ENCODE assay signal across 22 cellular contexts in the genomic region with DNA sequence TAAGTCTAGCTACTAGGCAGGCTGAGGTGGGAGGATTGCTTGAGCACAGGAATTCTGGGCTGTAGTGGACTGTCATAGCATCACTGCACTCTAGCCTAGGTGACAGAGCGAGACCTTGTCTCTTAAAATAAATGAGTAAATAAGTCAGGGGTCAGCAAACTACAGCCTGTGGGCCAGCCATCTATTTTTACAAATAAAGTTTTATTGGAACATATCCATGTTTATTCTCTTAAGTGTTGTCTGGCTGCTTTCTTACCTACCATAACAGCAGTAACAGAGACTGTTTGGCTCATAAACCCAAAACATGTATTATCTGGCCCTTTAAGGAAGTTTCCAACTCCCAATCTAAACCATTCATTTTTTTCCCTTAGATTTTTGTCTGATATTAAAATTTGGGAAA.
"Had no signal": no experiment of that assay in that cellular context is flagged by ENCODE, and none has a peak within 500 bp of the region (broad histone marks: within the 10 kb centered on the region; RNA-seq: fewer than 3 reads in every experiment).

No MANE protein-coding gene starts in this region.

- H3K27me3 Mint-ChIP-seq: naive thymus-derived CD4-positive, alpha-beta T cell; natural killer cell treated with Interleukin-12 subunit alpha and Interleukin-12 subunit beta and Interleukin-15 and Interleukin-18, amount 100 ng/mL, for 72 hours; progenitor cell of endocrine pancreas; stimulated activated naive CD8-positive, alpha-beta T cell treated with anti-CD3 and anti-CD28 coated beads, Interleukin-15, Interleukin-2, amounts not matched to agents 100 ng/mL and 50 ng/mL, for 24 hours had no signal

- H3K4me3 Mint-ChIP-seq: naive thymus-derived CD4-positive, alpha-beta T cell; natural killer cell treated with Interleukin-12 subunit alpha and Interleukin-12 subunit beta and Interleukin-15 and Interleukin-18, amount 100 ng/mL, for 72 hours; stimulated activated naive CD8-positive, alpha-beta T cell treated with anti-CD3 and anti-CD28 coated beads, Interleukin-15, Interleukin-2, amounts not matched to agents 100 ng/mL and 50 ng/mL, for 24 hours had no signal

- H3K9me3 ChIP-seq: left ventricle myocardium inferior, mucosa of descending colon, ovary, suprapubic skin, thoracic aorta, tibial artery, upper lobe of right lung had no signal

- ATAC-seq: mucosa of descending colon; naive thymus-derived CD4-positive, alpha-beta T cell; natural killer cell treated with Interleukin-12 subunit alpha and Interleukin-12 subunit beta and Interleukin-15 and Interleukin-18, amount 100 ng/mL, for 72 hours; right cardiac atrium; sciatic nerve; upper lobe of right lung had no signal

- H3K9me3 Mint-ChIP-seq: naive thymus-derived CD4-positive, alpha-beta T cell; natural killer cell treated with Interleukin-12 subunit alpha and Interleukin-12 subunit beta and Interleukin-15 and Interleukin-18, amount 100 ng/mL, for 72 hours; stimulated activated naive CD8-positive, alpha-beta T cell treated with anti-CD3 and anti-CD28 coated beads, Interleukin-15, Interleukin-2, amounts not matched to agents 100 ng/mL and 50 ng/mL, for 24 hours had no signal

- DNase-seq: islet precursor cell; left ventricle myocardium inferior; midbrain; mucosa of descending colon; naive thymus-derived CD4-positive, alpha-beta T cell; ovary; retina; right cardiac atrium; stimulated activated CD4-positive, alpha-beta T cell treated with anti-CD3 and anti-CD28 coated beads, Interleukin-12 subunit alpha, Interleukin-12 subunit beta, amount 100 ng/mL, for 4 hours; stimulated activated CD4-positive, alpha-beta T cell treated with anti-CD3 and anti-CD28 coated beads, Interleukin-15, amount 100 ng/mL, for 24 hours; stimulated activated CD4-positive, alpha-beta T cell treated with anti-CD3 and anti-CD28 coated beads, Interleukin-2, amount 100 ng/mL, for 24 hours; stimulated activated CD4-positive, alpha-beta T cell treated with anti-CD3 and anti-CD28 coated beads, Interleukin-4, amount 100 ng/mL, for 1 hour; stimulated activated naive CD4-positive, alpha-beta T cell; tibial artery; trophoblast cell; upper lobe of right lung had no signal

- H3K27ac Mint-ChIP-seq: natural killer cell treated with Interleukin-12 subunit alpha and Interleukin-12 subunit beta and Interleukin-15 and Interleukin-18, amount 100 ng/mL, for 72 hours; progenitor cell of endocrine pancreas; stimulated activated naive CD8-positive, alpha-beta T cell treated with anti-CD3 and anti-CD28 coated beads, Interleukin-15, Interleukin-2, amounts not matched to agents 100 ng/mL and 50 ng/mL, for 24 hours had no signal
